Comparison of ENCODE assay signal across 27 cellular contexts in the genomic region with DNA sequence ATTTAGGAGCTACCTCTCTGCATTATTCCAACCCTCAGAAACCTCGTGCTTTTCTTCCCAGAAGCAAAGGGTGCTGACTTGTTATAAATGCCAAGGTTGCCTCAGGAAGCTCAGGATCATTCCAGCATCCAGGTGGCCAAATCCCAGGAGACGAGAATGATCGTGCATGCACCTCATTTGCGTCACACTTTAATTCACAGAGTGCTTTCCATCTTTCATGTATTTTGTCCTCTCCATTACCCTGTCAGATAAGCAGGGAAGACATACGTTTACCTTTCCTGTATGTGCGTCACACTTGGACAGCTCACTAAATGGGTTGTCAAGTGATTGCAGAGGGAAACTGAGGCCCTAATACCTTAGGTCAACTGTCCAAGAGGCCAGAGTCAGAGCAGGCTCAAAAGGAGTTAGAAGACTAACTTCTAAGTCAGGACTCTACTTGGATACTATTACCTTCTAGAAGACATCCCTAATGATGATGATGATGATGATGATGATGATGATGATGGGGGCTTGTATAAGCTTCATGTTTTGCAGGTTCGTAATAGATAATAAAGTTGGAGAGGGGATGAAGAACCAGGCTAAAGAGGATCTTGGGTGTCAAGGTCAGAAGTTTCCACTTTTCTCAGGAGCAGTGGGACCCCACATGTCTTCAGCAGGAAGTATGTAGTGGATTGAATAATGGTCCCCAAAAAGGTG.
DNase-seq lines count a peak whose midpoint lies in the region; ATAC-seq, FAIRE-seq and TF ChIP-seq lines count a peak whose summit lies in the region.
"Had no signal": no experiment of that assay in that cellular context is flagged by ENCODE, and none has a peak within 500 bp of the region (broad histone marks: within the 10 kb centered on the region; RNA-seq: fewer than 3 reads in every experiment).

No MANE protein-coding gene starts in this region.

- no peaks in the 10 kb centered on the region for H3K79me2 ChIP-seq in HepG2 (ENCODE audit: insufficient read depth, low read length)

- no peaks in the 10 kb centered on the region for H3K36me3 Mint-ChIP-seq in activated naive CD4-positive, alpha-beta T cell treated with anti-CD3 and anti-CD28 coated beads, Interleukin-2, amount 50 U/mL, for 72 hours
- H3K36me3 Mint-ChIP-seq in activated CD4-positive, alpha-beta T cell treated with anti-CD3 and anti-CD28 coated beads for 36 hours (ENCODE audit: low read depth) = no peaks in the 10 kb centered on the region
- H3K36me3 Mint-ChIP-seq: CD14-positive monocyte; CD8-positive, alpha-beta memory T cell had no signal

- FAIRE-seq in HepG2 (lab: Jason Lieb, UNC) = no peak
- FAIRE-seq: A549, D721Med, GM12878, GM19239, H1 had no signal

- in situ Hi-C loops in HepG2 (cut with HindIII; ENCODE audit: extremely low pct_ligation_motif_present, low pct_unique_long_range_greater_than_20kb) = no loop called here

- CTCF ChIA-PET in HEK293 (lab: Yijun Ruan, JAX) (interaction anchor here (1.3 kb wide), 1 partner anchor 277 kb away, joined by 3 read pairs; no protein-coding TSS in a partner anchor), HepG2 (lab: Yijun Ruan, JAX; ENCODE audit: low intra/inter-chr PET ratio, low total read pairs) (no interaction called here)
- CTCF ChIA-PET in activated CD4-positive, alpha-beta T cell treated with anti-CD3 and anti-CD28 coated beads for 36 hours (lab: Charles Lee) = interaction anchor here (0.6 kb wide), 1 partner anchor 119 kb away, joined by 4 read pairs; no protein-coding TSS in a partner anchor

- POLR2A ChIA-PET in HEK293 (lab: Yijun Ruan, JAX) (interaction anchor here (0.8 kb wide), 1 partner anchor 17 kb away, joined by 3 read pairs; no protein-coding TSS in a partner anchor), HepG2 (lab: Yijun Ruan, JAX) (no interaction called here)
- POLR2A ChIA-PET in activated CD4-positive, alpha-beta T cell treated with anti-CD3 and anti-CD28 coated beads for 36 hours (lab: Charles Lee) = no interaction called here

- H3K27ac Mint-ChIP-seq in activated naive CD4-positive, alpha-beta T cell treated with anti-CD3 and anti-CD28 coated beads, Interleukin-2, amount 50 U/mL, for 72 hours = no peak overlapping the region
- no peak overlapping the region for H3K27ac Mint-ChIP-seq in activated CD4-positive, alpha-beta T cell treated with anti-CD3 and anti-CD28 coated beads for 36 hours
- H3K27ac Mint-ChIP-seq: CD4-positive, alpha-beta T cell had no signal

- BruUV-seq in HepG2 (replicated peaks; lab: Mats Ljungman, UMichigan) = no TSS peak

- H3K4me2 ChIP-seq in HepG2 (ENCODE audit: low read depth, low read length) = no peak overlapping the region
- H3K4me2 ChIP-seq: A549; BLaER1 treated with 17β-estradiol and CSF1 and Interleukin-3, amounts not matched to agents 10 nM and 100 nM had no signal

- no peak for TF ChIP-seq POLR2A in HepG2 (IDR thresholded peaks at IDR 0.05; ENCODE audit: insufficient read depth in 1 of 2, low read depth in 2 of 2, low read length in 2 of 2)

- no peak for TF ChIP-seq EP300 in HepG2 (IDR thresholded peaks at IDR 0.05; ENCODE audit: low read depth in 2 of 2, low read length in 2 of 2)
- TF ChIP-seq EP300 in HepG2 (CRISPR knock-in tag; IDR thresholded peaks at IDR 0.05; ENCODE audit: borderline replicate concordance) = no peak

- H3K4me3 Mint-ChIP-seq in activated CD4-positive, alpha-beta T cell treated with anti-CD3 and anti-CD28 coated beads for 36 hours = no peak overlapping the region
- H3K4me3 Mint-ChIP-seq: CD14-positive monocyte; CD4-positive, alpha-beta T cell; CD8-positive, alpha-beta memory T cell had no signal

- H3K4me3 ChIP-seq in HEK293 (ENCODE audit: low read depth, low read length) = no peak overlapping the region
- no peak overlapping the region for H3K4me3 ChIP-seq in HepG2 (replicated peaks in 1 of 3; ENCODE audit: insufficient read depth in 1 of 3, low read depth in 2 of 3, low read length in 3 of 3)
- H3K4me3 ChIP-seq: A549; BLaER1 treated with 17β-estradiol and CSF1 and Interleukin-3, amounts not matched to agents 10 nM and 100 nM; GM12878; GM23248 had no signal

- intact Hi-C loops in HepG2 (cut with micrococcal nuclease; ENCODE audit: unreplicated experiment) = no loop called here
- intact Hi-C loops in posterior vena cava (cut with DNase I) = no loop called here
- intact Hi-C loops in activated CD4-positive, alpha-beta T cell treated with anti-CD3 and anti-CD28 coated beads for 36 hours (cut with DNase I, micrococcal nuclease) = loop anchor here in 1 of 2 experiments (2.0 kb wide), 1 partner anchor 23 kb away; no protein-coding TSS in a partner anchor

- peak; percentile 31 for DNase-seq in NCI-H2171 treated with DMSO at 0.1 percent for 48 hours (lab: John Stamatoyannopoulos, UW)
- DNase-seq in HepG2 (ENCODE audit: low spot score) = no peak
- peak; percentile 5 for DNase-seq in posterior vena cava (ENCODE audit: low spot score)
- no peak for DNase-seq in NCI-H1436 (lab: John Stamatoyannopoulos, UW)
- no peak for DNase-seq in activated naive CD4-positive, alpha-beta T cell treated with anti-CD3 and anti-CD28 coated beads, Interleukin-2, amount 50 U/mL, for 72 hours (ENCODE audit: low spot score in 2 of 2)
- no peak for DNase-seq in activated CD4-positive, alpha-beta T cell treated with anti-CD3 and anti-CD28 coated beads for 36 hours
- DNase-seq: 8988T; ACHN; AML-193; BE2C; CD4-positive, alpha-beta T cell; CD8-positive, alpha-beta memory T cell; DMS 273 treated with DMSO at 0.1 percent for 48 hours; DMS79; EL; GDM1; GM23248; H7; HCEC 1CT had no signal

- no peak overlapping the region for H2AFZ ChIP-seq in HepG2 (ENCODE audit: low read length)
- H2AFZ ChIP-seq: GM23248 had no signal

- no peak overlapping the region for H3K9ac ChIP-seq in HepG2 (ENCODE audit: insufficient read depth, low read depth, low read length)
- H3K9ac ChIP-seq: BLaER1 treated with 17β-estradiol and CSF1 and Interleukin-3, amounts not matched to agents 10 nM and 100 nM; GM23248 had no signal

- no peaks in the 10 kb centered on the region for H3K27me3 Mint-ChIP-seq in activated CD4-positive, alpha-beta T cell treated with anti-CD3 and anti-CD28 coated beads for 36 hours
- H3K27me3 Mint-ChIP-seq: CD4-positive, alpha-beta T cell; CD8-positive, alpha-beta memory T cell had no signal

- no peaks in the 10 kb centered on the region for H3K36me3 ChIP-seq in HEK293 (ENCODE audit: control insufficient read depth in 2 of 2, insufficient read depth in 1 of 2, low read length in 2 of 2)
- H3K36me3 ChIP-seq in HepG2 (replicated peaks in 1 of 2; ENCODE audit: control insufficient read depth in 1 of 2, insufficient read depth in 2 of 2, low read length in 2 of 2) = no peaks in the 10 kb centered on the region
- H3K36me3 ChIP-seq: BE2C; BLaER1 treated with 17β-estradiol and CSF1 and Interleukin-3, amounts not matched to agents 10 nM and 100 nM had no signal

- WGBS in HepG2 (ENCODE audit: low lambda C conversion rate) = 27% methylated on average over 7 of the region's 7 CpGs

- no peaks in the 10 kb centered on the region for H4K20me1 ChIP-seq in HepG2 (ENCODE audit: insufficient read depth, low read length)

- H3K4me1 Mint-ChIP-seq in activated CD4-positive, alpha-beta T cell treated with anti-CD3 and anti-CD28 coated beads for 36 hours = no peaks in the 10 kb centered on the region
- H3K4me1 Mint-ChIP-seq: CD14-positive monocyte had no signal

- no peak for ATAC-seq in HepG2
- no peak for ATAC-seq in activated naive CD4-positive, alpha-beta T cell treated with anti-CD3 and anti-CD28 coated beads, Interleukin-2, amount 50 U/mL, for 72 hours
- ATAC-seq in activated CD4-positive, alpha-beta T cell treated with anti-CD3 and anti-CD28 coated beads for 36 hours = no peak
- ATAC-seq: A549, GM12878 had no signal

- no peaks in the 10 kb centered on the region for H3K9me3 Mint-ChIP-seq in activated naive CD4-positive, alpha-beta T cell treated with anti-CD3 and anti-CD28 coated beads, Interleukin-2, amount 50 U/mL, for 72 hours
- H3K9me3 Mint-ChIP-seq in activated CD4-positive, alpha-beta T cell treated with anti-CD3 and anti-CD28 coated beads for 36 hours (ENCODE audit: low read depth) = no peaks in the 10 kb centered on the region
- H3K9me3 Mint-ChIP-seq: CD4-positive, alpha-beta T cell; CD8-positive, alpha-beta memory T cell had no signal

- TF ChIP-seq RAD21 in HepG2 (CRISPR knock-in tag; IDR thresholded peaks at IDR 0.05) = no peak

- H3K27me3 ChIP-seq in HepG2 (ENCODE audit: control insufficient read depth in 1 of 2, insufficient read depth in 2 of 2, low read length in 2 of 2) = peaks cover 9 to 56% of the 10 kb centered on the region in 2 experiments; a peak in 4 of 5 replicates
- H3K27me3 ChIP-seq: BE2C had no signal

- TF ChIP-seq CTCF in HEK293 (tag by site-specific recombination; IDR thresholded peaks at IDR 0.05) (no peak), HepG2 (CRISPR knock-in tag; IDR thresholded peaks at IDR 0.05) (no peak)

- H3K9me3 ChIP-seq in HEK293 (ENCODE audit: control insufficient read depth, insufficient read depth, low read depth, low read length) (no peaks in the 10 kb centered on the region), HepG2 (ENCODE audit: low read length) (no peaks in the 10 kb centered on the region)
- H3K9me3 ChIP-seq: A549, BE2C had no signal

- H3K4me1 ChIP-seq in HEK293 (ENCODE audit: control insufficient read depth, insufficient read depth, low read length) (peaks cover under 1% of the 10 kb centered on the region; the same call in 1 of the 2 replicates), HepG2 (ENCODE audit: insufficient read depth, low read length) (no peaks in the 10 kb centered on the region)

- H3K27ac ChIP-seq in HEK293 (ENCODE audit: extremely low read depth, low read depth, low read length) (no peak overlapping the region), HepG2 (ENCODE audit: extremely low read length, insufficient read depth, low read length) (no peak overlapping the region)
- H3K27ac ChIP-seq: A549; BLaER1 treated with 17β-estradiol and CSF1 and Interleukin-3, amounts not matched to agents 10 nM and 100 nM; GM23248 had no signal

TF ChIP-seq in HepG2, 621 proteins besides CTCF, POLR2A, EP300 and RAD21:
- TF ChIP-seq CREB1 (IDR thresholded peaks at IDR 0.05) (peak; percentile 77), CREB1 (CRISPR knock-in tag; IDR thresholded peaks at IDR 0.05) (no peak), MAFK (conservative IDR thresholded peaks at IDR 0.05 in 1 of 2, IDR thresholded peaks at IDR 0.05 in 1 of 2; ENCODE audit: low read length in 2 of 2) (no peak), ZNF251 (CRISPR knock-in tag; IDR thresholded peaks at IDR 0.05) (no peak)
TF ChIP-seq in HepG2: peak in this region for 1.

Comparison
In these comparisons a context has a peak if more than half of its experiments do, and no peak if none do; other contexts are left out.
1. DNase-seq: peak in NCI-H2171 treated with DMSO at 0.1 percent for 48 hours (single experiment) and posterior vena cava (single experiment); none in HepG2 (single experiment), NCI-H1436 (single experiment), activated naive CD4-positive, alpha-beta T cell treated with anti-CD3 and anti-CD28 coated beads, Interleukin-2, amount 50 U/mL, for 72 hours (0 of 2) and activated CD4-positive, alpha-beta T cell treated with anti-CD3 and anti-CD28 coated beads for 36 hours (single experiment).